In the genomic region with DNA sequence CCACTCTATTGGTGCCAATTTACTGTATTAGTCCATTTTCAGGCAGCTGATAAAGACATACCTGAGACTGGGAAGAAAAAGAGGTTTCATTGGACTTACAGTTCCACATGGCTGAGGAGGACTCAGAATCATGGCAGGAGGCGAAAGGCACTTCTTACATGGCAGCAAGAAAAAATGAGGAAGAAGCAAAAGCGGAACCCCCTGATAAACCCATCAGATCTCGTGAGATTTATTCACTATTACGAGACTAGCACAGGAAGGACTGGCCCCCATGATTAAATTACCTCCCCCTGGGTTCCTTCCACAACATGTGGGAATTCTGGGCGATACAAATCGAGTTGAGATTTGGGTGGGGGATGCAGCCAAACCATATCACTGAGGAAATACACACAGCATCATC, we compare ENCODE assay signal across 13 cellular contexts.
"Had no signal": no experiment of that assay in that cellular context is flagged by ENCODE, and none has a peak within 500 bp of the region (broad histone marks: within the 10 kb centered on the region; RNA-seq: fewer than 3 reads in every experiment).

No MANE protein-coding gene starts in this region.

- H3K4me1 ChIP-seq: ascending aorta, breast epithelium, stomach, upper lobe of right lung had no signal

- H3K27me3 ChIP-seq: ascending aorta, breast epithelium, heart left ventricle, upper lobe of right lung had no signal

- H3K36me3 ChIP-seq: ascending aorta, breast epithelium, heart left ventricle, stomach, thoracic aorta, upper lobe of right lung had no signal

- H3K4me3 ChIP-seq: ascending aorta, breast epithelium, stomach, thoracic aorta, upper lobe of right lung had no signal

- DNase-seq: activated CD4-positive, alpha-beta T cell treated with anti-CD3 and anti-CD28 coated beads, Interleukin-2, amount 50 U/mL, for 48 hours; activated naive CD4-positive, alpha-beta T cell treated with anti-CD3 and anti-CD28 coated beads, Interleukin-2, amount 10 ng/mL, durations not matched to agents 7 days and 5 days; cerebellar nuclear complex; effector memory CD4-positive, alpha-beta T cell; immature natural killer cell; nephron progenitor cell; stomach; upper lobe of right lung had no signal

- H3K9me3 ChIP-seq: ascending aorta, breast epithelium, heart left ventricle, stomach, thoracic aorta, upper lobe of right lung had no signal

- H3K27ac ChIP-seq: ascending aorta, breast epithelium, stomach, thoracic aorta, upper lobe of right lung, VCaP had no signal
